ENCODE assay signal across 28 cellular contexts in genomic region chr1:117034791-117035290, GRCh38. TPM values are rescaled to one million over a fixed set of nuclear protein-coding genes. Genes with fewer than 3 reads are reported as not detected.
"Had no signal": no experiment of that assay in that cellular context is flagged by ENCODE, and none has a peak within 500 bp of the region (broad histone marks: within the 10 kb centered on the region; RNA-seq: fewer than 3 reads in every experiment).

No MANE protein-coding gene starts in this region.

- H3K4me3 Mint-ChIP-seq: activated CD8-positive, alpha-beta memory T cell treated with anti-CD3 and anti-CD28 coated beads, Interleukin-2, amount 10 ng/mL, durations not matched to agents 7 days and 5 days; activated naive CD4-positive, alpha-beta T cell treated with anti-CD3 and anti-CD28 coated beads, Interleukin-2, amount 50 U/mL, for 24 hours; activated T-cell treated with anti-CD3 and anti-CD28 coated beads, Interleukin-2, amount 50 U/mL, for 24 hours; activated T-helper 1 cell treated with anti-CD3 and anti-CD28 coated beads, Interleukin-12 subunit alpha, Interleukin-12 subunit beta, Interleukin-2, Interleukin-4 antibody, amounts not matched to agents 30 ng/mL and 10 ng/mL and 1 ng/mL, durations not matched to agents 14 hours and 24 hours and 36 hours; central memory CD8-positive, alpha-beta T cell; T-cell had no signal

- H3K4me2 ChIP-seq: PC-9 had no signal

- H3K36me3 ChIP-seq: breast epithelium had no signal

- H3K9me3 ChIP-seq: breast epithelium had no signal

- H3K9me3 Mint-ChIP-seq: activated naive CD4-positive, alpha-beta T cell treated with anti-CD3 and anti-CD28 coated beads, Interleukin-2, amount 50 U/mL, for 24 hours; activated T-cell treated with anti-CD3 and anti-CD28 coated beads, Interleukin-2, amount 50 U/mL, for 24 hours; activated T-helper 1 cell treated with anti-CD3 and anti-CD28 coated beads, Interleukin-12 subunit alpha, Interleukin-12 subunit beta, Interleukin-2, Interleukin-4 antibody, amounts not matched to agents 30 ng/mL and 10 ng/mL and 1 ng/mL, durations not matched to agents 14 hours and 24 hours and 36 hours; central memory CD8-positive, alpha-beta T cell; T-cell had no signal

- ATAC-seq: activated CD4-positive, CD25-positive, alpha-beta regulatory T cell treated with anti-CD3 and anti-CD28 coated beads, Interleukin-2, amount 50 U/mL, for 24 hours; activated CD8-positive, alpha-beta memory T cell treated with anti-CD3 and anti-CD28 coated beads, Interleukin-2, amount 10 ng/mL, durations not matched to agents 7 days and 5 days; K562; T-cell had no signal

- H3K4me3 ChIP-seq: breast epithelium, K562, PC-9 had no signal

- H3K4me1 ChIP-seq: breast epithelium had no signal

- H3K36me3 Mint-ChIP-seq: activated CD8-positive, alpha-beta memory T cell treated with anti-CD3 and anti-CD28 coated beads, Interleukin-2, amount 10 ng/mL, durations not matched to agents 7 days and 5 days had no signal

- DNase-seq: activated CD4-positive, alpha-beta T cell treated with anti-CD3 and anti-CD28 coated beads for 4 hours; activated CD8-positive, alpha-beta memory T cell treated with anti-CD3 and anti-CD28 coated beads, Interleukin-2, amount 10 ng/mL, durations not matched to agents 7 days and 5 days; activated effector memory CD4-positive, alpha-beta T cell treated with Interleukin-2 at 50 U/mL for 16 hours; activated naive CD4-positive, alpha-beta T cell; activated T-cell treated with anti-CD3 and anti-CD28 coated beads, Interleukin-2, amount 50 U/mL, for 24 hours; aorta; Karpas-422; NCI-H1105 treated with DMSO at 0.1 percent for 48 hours; NCI-H1436 treated with DMSO at 0.1 percent for 48 hours; NCI-H1930; NCI-H2171; NCI-H2227 treated with DMSO at 0.1 percent for 48 hours; NCI-H446 treated with DMSO at 0.1 percent for 48 hours; NCI-H524 treated with DMSO at 0.1 percent for 48 hours; NCI-H774; PC-9; SHP77 treated with DMSO at 0.1 percent for 48 hours; T-cell; T-helper 2 cell; T1000 had no signal

- H3K27ac ChIP-seq: breast epithelium, PC-9, VCaP had no signal

- H3K27me3 ChIP-seq: breast epithelium had no signal

- H3K4me1 Mint-ChIP-seq: activated CD8-positive, alpha-beta memory T cell treated with anti-CD3 and anti-CD28 coated beads, Interleukin-2, amount 10 ng/mL, durations not matched to agents 7 days and 5 days had no signal

- H3K27ac Mint-ChIP-seq: activated CD8-positive, alpha-beta memory T cell treated with anti-CD3 and anti-CD28 coated beads, Interleukin-2, amount 10 ng/mL, durations not matched to agents 7 days and 5 days; activated naive CD4-positive, alpha-beta T cell treated with anti-CD3 and anti-CD28 coated beads, Interleukin-2, amount 50 U/mL, for 24 hours; activated T-cell treated with anti-CD3 and anti-CD28 coated beads, Interleukin-2, amount 50 U/mL, for 24 hours; activated T-helper 1 cell treated with anti-CD3 and anti-CD28 coated beads, Interleukin-12 subunit alpha, Interleukin-12 subunit beta, Interleukin-2, Interleukin-4 antibody, amounts not matched to agents 30 ng/mL and 10 ng/mL and 1 ng/mL, durations not matched to agents 14 hours and 24 hours and 36 hours; T-cell had no signal

- H2AFZ ChIP-seq: PC-9 had no signal

- H3K27me3 Mint-ChIP-seq: activated CD8-positive, alpha-beta memory T cell treated with anti-CD3 and anti-CD28 coated beads, Interleukin-2, amount 10 ng/mL, durations not matched to agents 7 days and 5 days; activated naive CD4-positive, alpha-beta T cell treated with anti-CD3 and anti-CD28 coated beads, Interleukin-2, amount 50 U/mL, for 24 hours; activated T-cell treated with anti-CD3 and anti-CD28 coated beads, Interleukin-2, amount 50 U/mL, for 24 hours; central memory CD8-positive, alpha-beta T cell; T-cell had no signal

RNA-seq across cellular contexts. Expression of gene CD101, which starts 33.3 kb away (rescaled TPM):
- total RNA-seq: SK-MEL-5 had no signal
